ENCODE assay signal across 9 cellular contexts in the genomic region with DNA sequence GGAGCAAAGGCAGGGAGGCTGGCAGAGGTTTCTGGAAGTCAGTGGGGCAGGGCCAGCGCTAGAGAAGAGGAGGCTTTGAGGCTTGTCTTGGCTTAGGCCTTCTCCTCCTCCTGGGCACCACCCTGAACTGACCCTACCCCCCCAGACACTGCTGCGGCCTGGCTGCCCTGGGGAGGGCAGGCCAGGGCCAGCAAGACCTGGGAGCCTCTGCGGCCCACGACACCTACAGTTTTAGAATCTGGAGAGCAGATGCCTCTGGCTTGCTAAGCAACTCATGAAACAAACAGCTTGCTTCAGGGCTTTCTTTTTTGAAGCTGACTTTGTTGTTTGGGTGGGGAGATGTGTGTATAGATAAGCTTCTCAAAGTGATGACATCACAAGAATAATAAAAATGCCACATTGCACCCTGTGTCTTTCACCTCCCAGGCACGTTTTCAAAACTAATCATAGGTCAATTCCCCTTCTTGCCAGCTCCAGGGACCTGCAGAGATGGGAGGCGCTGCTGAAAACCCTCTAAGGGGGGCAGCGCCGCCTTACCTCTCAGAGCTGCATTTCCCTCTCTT. TPM values are rescaled to one million over a fixed set of nuclear protein-coding genes. Genes with fewer than 3 reads are reported as not detected.
DNase-seq lines count a peak whose midpoint lies in the region; ATAC-seq and TF ChIP-seq lines count a peak whose summit lies in the region.
"Had no signal": no experiment of that assay in that cellular context is flagged by ENCODE, and none has a peak within 500 bp of the region (broad histone marks: within the 10 kb centered on the region; RNA-seq: fewer than 3 reads in every experiment).

No MANE protein-coding gene starts in this region.

- H3K9me3 Mint-ChIP-seq in activated CD4-positive, alpha-beta T cell treated with anti-CD3 and anti-CD28 coated beads, Interleukin-2, amount 10 ng/mL, durations not matched to agents 24 days and 14 days: no peaks in the 10 kb centered on the region

- H3K9me3 ChIP-seq in skeletal muscle satellite cell (replicated peaks; ENCODE audit: low read length): no peaks in the 10 kb centered on the region

- no peaks in the 10 kb centered on the region for H3K36me3 Mint-ChIP-seq in activated CD4-positive, alpha-beta T cell treated with anti-CD3 and anti-CD28 coated beads, Interleukin-2, amount 10 ng/mL, durations not matched to agents 24 days and 14 days (ENCODE audit: low read depth)

- no peak overlapping the region for H3K4me3 ChIP-seq in skeletal muscle satellite cell (ENCODE audit: low read length)

- DNase-seq in activated CD4-positive, alpha-beta T cell treated with anti-CD3 and anti-CD28 coated beads, Interleukin-2, amount 10 ng/mL, durations not matched to agents 24 days and 14 days: peak; percentile 85
- no peak for DNase-seq in activated CD4-positive, alpha-beta T cell treated with anti-CD3 and anti-CD28 coated beads for 1 hour
- peak; percentile 69 for DNase-seq in fibroblast of the conjunctiva (ENCODE audit: low read depth)
- DNase-seq in hypothalamus (lab: John Stamatoyannopoulos, UW): no peak
- DNase-seq: NCI-H1048 had no signal

- peaks cover 6% of the 10 kb centered on the region for H3K27me3 Mint-ChIP-seq in activated CD4-positive, alpha-beta T cell treated with anti-CD3 and anti-CD28 coated beads, Interleukin-2, amount 10 ng/mL, durations not matched to agents 24 days and 14 days

- ATAC-seq in SK-N-SH treated with all-trans-retinoic acid at 6 μM for 48 hours (peak; percentile 63), HG02763 (IDR thresholded peaks at IDR 0.05; ENCODE audit: unreplicated experiment) (no peak), HG03342 (IDR thresholded peaks at IDR 0.05; ENCODE audit: unreplicated experiment) (no peak)

- intact Hi-C loops in activated CD4-positive, alpha-beta T cell treated with anti-CD3 and anti-CD28 coated beads, Interleukin-2, amount 10 ng/mL, durations not matched to agents 24 days and 14 days (cut with micrococcal nuclease): no loop called here

- H3K27me3 ChIP-seq in skeletal muscle satellite cell (ENCODE audit: control insufficient read depth, insufficient read depth, low read length): no peaks in the 10 kb centered on the region

- peak overlapping the region; percentile 74 for H3K4me2 ChIP-seq in skeletal muscle satellite cell (ENCODE audit: low read length)

- H3K27ac Mint-ChIP-seq in activated CD4-positive, alpha-beta T cell treated with anti-CD3 and anti-CD28 coated beads, Interleukin-2, amount 10 ng/mL, durations not matched to agents 24 days and 14 days: peak overlapping the region; percentile 25

- no peaks in the 10 kb centered on the region for H3K36me3 ChIP-seq in skeletal muscle satellite cell (ENCODE audit: insufficient read depth, low read length)

- peak overlapping the region; percentile 84 for H3K9ac ChIP-seq in skeletal muscle satellite cell (ENCODE audit: low read depth, low read length)

- no peak overlapping the region for H3K4me3 Mint-ChIP-seq in activated CD4-positive, alpha-beta T cell treated with anti-CD3 and anti-CD28 coated beads, Interleukin-2, amount 10 ng/mL, durations not matched to agents 24 days and 14 days

- H3K4me1 Mint-ChIP-seq in activated CD4-positive, alpha-beta T cell treated with anti-CD3 and anti-CD28 coated beads, Interleukin-2, amount 10 ng/mL, durations not matched to agents 24 days and 14 days: peaks cover 14% of the 10 kb centered on the region

- H3K4me1 ChIP-seq in skeletal muscle satellite cell (ENCODE audit: control insufficient read depth, insufficient read depth, low read length): peaks cover 66% of the 10 kb centered on the region

TF ChIP-seq in SK-N-SH treated with all-trans-retinoic acid at 6 μM for 48 hours, 23 proteins besides CTCF, POLR2A, EP300 and RAD21:
- TF ChIP-seq TCF4 (CRISPR knock-in tag; IDR thresholded peaks at IDR 0.05; ENCODE audit: borderline replicate concordance): peak; percentile 73; the same call in 1 of the 2 replicates
- no peak for TF ChIP-seq ZNF565 (CRISPR knock-in tag; conservative IDR thresholded peaks at IDR 0.05; ENCODE audit: low read depth)
- no peak for TF ChIP-seq ZFP3 (CRISPR knock-in tag; IDR thresholded peaks at IDR 0.05)
- TF ChIP-seq OSR1 (CRISPR knock-in tag; IDR thresholded peaks at IDR 0.05): no peak
- TF ChIP-seq ZFP30 (CRISPR knock-in tag; IDR thresholded peaks at IDR 0.05): no peak
- TF ChIP-seq, protein P1, sequence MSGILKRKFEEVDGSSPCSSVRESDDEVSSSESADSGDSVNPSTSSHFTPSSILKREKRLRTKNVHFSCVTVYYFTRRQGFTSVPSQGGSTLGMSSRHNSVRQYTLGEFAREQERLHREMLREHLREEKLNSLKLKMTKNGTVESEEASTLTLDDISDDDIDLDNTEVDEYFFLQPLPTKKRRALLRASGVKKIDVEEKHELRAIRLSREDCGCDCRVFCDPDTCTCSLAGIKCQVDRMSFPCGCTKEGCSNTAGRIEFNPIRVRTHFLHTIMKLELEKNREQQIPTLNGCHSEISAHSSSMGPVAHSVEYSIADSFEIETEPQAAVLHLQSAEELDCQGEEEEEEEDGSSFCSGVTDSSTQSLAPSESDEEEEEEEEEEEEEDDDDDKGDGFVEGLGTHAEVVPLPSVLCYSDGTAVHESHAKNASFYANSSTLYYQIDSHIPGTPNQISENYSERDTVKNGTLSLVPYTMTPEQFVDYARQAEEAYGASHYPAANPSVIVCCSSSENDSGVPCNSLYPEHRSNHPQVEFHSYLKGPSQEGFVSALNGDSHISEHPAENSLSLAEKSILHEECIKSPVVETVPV (CRISPR knock-in tag; IDR thresholded peaks at IDR 0.05): no peak

RNA-seq across cellular contexts. Expression of gene SMAD7, which starts 46.2 kb away (rescaled TPM):
- 21.8 and 22.4 TPM in 2 replicates for total RNA-seq in activated CD4-positive, alpha-beta T cell treated with anti-CD3 and anti-CD28 coated beads, Interleukin-2, amount 10 ng/mL, durations not matched to agents 24 days and 14 days
- total RNA-seq in skeletal muscle satellite cell (2012; rRNA removed): 4.8 and 7.6 TPM in 2 replicates

Comparison
In these comparisons a context has a peak if more than half of its experiments do, and no peak if none do; other contexts are left out.
1. DNase-seq: peak in activated CD4-positive, alpha-beta T cell treated with anti-CD3 and anti-CD28 coated beads, Interleukin-2, amount 10 ng/mL, durations not matched to agents 24 days and 14 days (single experiment) and fibroblast of the conjunctiva (single experiment); none in activated CD4-positive, alpha-beta T cell treated with anti-CD3 and anti-CD28 coated beads for 1 hour (single experiment) and hypothalamus (0 of 51).